Comparison of ENCODE assay signal across 10 cellular contexts in the genomic region with DNA sequence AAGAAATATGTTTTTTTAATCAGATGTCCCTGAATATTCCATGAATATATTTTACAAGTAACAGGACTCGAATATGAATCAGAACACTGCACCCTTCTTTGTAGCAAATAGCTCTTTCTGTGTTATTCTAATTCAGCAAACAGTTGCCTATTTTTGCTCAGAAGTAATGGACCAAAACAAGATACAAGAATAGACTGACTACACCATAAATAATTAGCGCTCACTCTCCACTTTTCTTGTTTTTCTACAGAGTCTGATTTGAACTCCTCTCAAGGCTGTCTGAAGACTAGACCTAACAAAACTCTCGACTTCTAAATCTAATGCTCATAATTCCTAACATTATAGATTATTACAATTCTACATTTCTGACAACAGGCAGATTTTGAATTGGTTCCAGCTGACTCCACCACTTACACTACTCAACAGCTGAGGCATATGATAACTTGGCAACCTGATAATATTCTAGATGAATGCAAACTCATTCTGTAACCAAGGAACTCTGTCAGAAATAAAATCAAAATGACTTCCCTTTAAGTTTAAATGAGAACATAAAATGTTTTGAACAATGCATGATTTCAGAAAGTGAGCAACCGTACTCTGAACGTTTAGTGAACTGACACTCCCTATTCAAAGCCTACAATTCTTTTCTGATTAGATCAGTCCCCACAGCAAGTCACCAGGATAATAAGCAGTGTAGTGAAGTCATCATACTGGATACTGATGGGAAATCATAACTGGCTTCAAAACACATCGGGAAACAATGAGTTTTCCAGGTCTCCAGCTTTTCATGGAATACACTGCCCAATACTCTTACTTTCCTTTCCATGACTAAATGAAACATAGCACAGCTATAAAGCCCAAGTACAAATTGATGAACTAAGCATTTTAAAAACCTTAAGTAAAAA.
DNase-seq lines count a peak whose midpoint lies in the region; ATAC-seq, FAIRE-seq and TF ChIP-seq lines count a peak whose summit lies in the region.
"Had no signal": no experiment of that assay in that cellular context is flagged by ENCODE, and none has a peak within 500 bp of the region (broad histone marks: within the 10 kb centered on the region; RNA-seq: fewer than 3 reads in every experiment).

No MANE protein-coding gene starts in this region.

- no peak overlapping the region for H3K27ac Mint-ChIP-seq in activated CD4-positive, alpha-beta T cell treated with anti-CD3 and anti-CD28 coated beads for 36 hours

- H3K9ac ChIP-seq in keratinocyte (ENCODE audit: control insufficient read depth, extremely low read depth, insufficient read depth, low read length): no peak overlapping the region

- peaks cover 47% of the 10 kb centered on the region for H3K27me3 Mint-ChIP-seq in activated CD4-positive, alpha-beta T cell treated with anti-CD3 and anti-CD28 coated beads for 36 hours

- peaks cover 7% of the 10 kb centered on the region for H3K79me2 ChIP-seq in keratinocyte (ENCODE audit: control insufficient read depth, insufficient read depth, low read length)

- no peaks in the 10 kb centered on the region for H3K36me3 ChIP-seq in keratinocyte (ENCODE audit: control insufficient read depth in 2 of 2, extremely low read depth in 1 of 2, insufficient read depth in 2 of 2, low read length in 2 of 2)
- H3K36me3 ChIP-seq: right lobe of liver had no signal

- FAIRE-seq in A204.1 (lab: Jason Lieb, UNC): peak; percentile 81
- peak; percentile 76 for FAIRE-seq in keratinocyte (lab: Jason Lieb, UNC)
- FAIRE-seq: TTC549 had no signal

- TF ChIP-seq CTCF in keratinocyte (optimal IDR thresholded peaks at IDR 0.05 in 1 of 3, IDR thresholded peaks at IDR 0.05 in 1 of 3, conservative IDR thresholded peaks at IDR 0.05 in 1 of 3; ENCODE audit: extremely low read depth in 1 of 3, insufficient read depth in 2 of 3, low read length in 3 of 3): no peak

- no peaks in the 10 kb centered on the region for H3K27me3 ChIP-seq in keratinocyte (ENCODE audit: control insufficient read depth, extremely low read depth, insufficient read depth, low read length)

- no peak overlapping the region for H3K4me3 Mint-ChIP-seq in activated CD4-positive, alpha-beta T cell treated with anti-CD3 and anti-CD28 coated beads for 36 hours

- dilution Hi-C loops in keratinocyte (cut with MboI; ENCODE audit: extremely low pct_ligation_motif_present, low sequenced_read_pairs): no loop called here

- H3K4me2 ChIP-seq in keratinocyte (ENCODE audit: control insufficient read depth, extremely low read depth, insufficient read depth, low read depth, low read length): no peak overlapping the region

- DNase-seq in HT1080 (ENCODE audit: low read depth) (peak; percentile 78), astrocyte of the hippocampus (ENCODE audit: low read depth, low spot score) (peak; percentile 74), keratinocyte (ENCODE audit: low read depth, low spot score) (no peak), occipital lobe (lab: John Stamatoyannopoulos, UW) (no peak)
- DNase-seq in activated CD4-positive, alpha-beta T cell treated with anti-CD3 and anti-CD28 coated beads for 36 hours: no peak
- DNase-seq: right lobe of liver had no signal

- ATAC-seq in GM18909 (IDR thresholded peaks at IDR 0.05; ENCODE audit: poor library complexity, unreplicated experiment): no peak
- ATAC-seq in HG03354 (IDR thresholded peaks at IDR 0.05; ENCODE audit: poor library complexity, severe bottlenecking, unreplicated experiment): no peak
- no peak for ATAC-seq in activated CD4-positive, alpha-beta T cell treated with anti-CD3 and anti-CD28 coated beads for 36 hours

- CTCF ChIA-PET in activated CD4-positive, alpha-beta T cell treated with anti-CD3 and anti-CD28 coated beads for 36 hours (lab: Charles Lee): interaction anchor here (1.1 to 1.8 kb wide), 4 partner anchors 11 to 131 kb away, joined by 3 to 9 read pairs (median 3); no protein-coding TSS in a partner anchor

- no peaks in the 10 kb centered on the region for H4K20me1 ChIP-seq in keratinocyte (ENCODE audit: control insufficient read depth, extremely low read depth, insufficient read depth, low read length)

- no peak overlapping the region for H3K27ac ChIP-seq in keratinocyte (ENCODE audit: control insufficient read depth, insufficient read depth, low read length)
- H3K27ac ChIP-seq: right lobe of liver had no signal

- no peaks in the 10 kb centered on the region for H3K9me3 ChIP-seq in keratinocyte (ENCODE audit: control insufficient read depth, low read depth, low read length)
- H3K9me3 ChIP-seq: right lobe of liver had no signal

- intact Hi-C loops in activated CD4-positive, alpha-beta T cell treated with anti-CD3 and anti-CD28 coated beads for 36 hours (cut with DNase I, micrococcal nuclease): loop anchor here in 1 of 2 experiments (5.0 kb wide), 1 partner anchor 112 kb away; no protein-coding TSS in a partner anchor

- peaks cover 4% of the 10 kb centered on the region for H3K4me1 Mint-ChIP-seq in activated CD4-positive, alpha-beta T cell treated with anti-CD3 and anti-CD28 coated beads for 36 hours

- H3K4me3 ChIP-seq in keratinocyte (ENCODE audit: control insufficient read depth in 2 of 3, extremely low read depth in 1 of 3, insufficient read depth in 2 of 3, low read depth in 1 of 3, low read length in 3 of 3): no peak overlapping the region
- H3K4me3 ChIP-seq: right lobe of liver had no signal

- POLR2A ChIA-PET in activated CD4-positive, alpha-beta T cell treated with anti-CD3 and anti-CD28 coated beads for 36 hours (lab: Charles Lee): no interaction called here

- no peak overlapping the region for H2AFZ ChIP-seq in keratinocyte (ENCODE audit: control insufficient read depth, low read length)

- no peaks in the 10 kb centered on the region for H3K36me3 Mint-ChIP-seq in activated CD4-positive, alpha-beta T cell treated with anti-CD3 and anti-CD28 coated beads for 36 hours (ENCODE audit: low read depth)

- H3K4me1 ChIP-seq in keratinocyte (ENCODE audit: control insufficient read depth, extremely low read depth, insufficient read depth, low read length): peaks cover 5% of the 10 kb centered on the region

- no peaks in the 10 kb centered on the region for H3K9me3 Mint-ChIP-seq in activated CD4-positive, alpha-beta T cell treated with anti-CD3 and anti-CD28 coated beads for 36 hours (ENCODE audit: low read depth)

- H3K9me1 ChIP-seq in keratinocyte (ENCODE audit: control insufficient read depth, extremely low read depth, insufficient read depth, low read length): no peaks in the 10 kb centered on the region

Comparison
In these comparisons a context has a peak if more than half of its experiments do, and no peak if none do; other contexts are left out.
1. DNase-seq: peak in HT1080 (single experiment) and astrocyte of the hippocampus (single experiment); none in keratinocyte (single experiment), occipital lobe (single experiment) and activated CD4-positive, alpha-beta T cell treated with anti-CD3 and anti-CD28 coated beads for 36 hours (single experiment).